ENCODE assay signal across 15 cellular contexts in genomic region chr5:157050050-157050449, GRCh38. TPM values are rescaled to one million over a fixed set of nuclear protein-coding genes. Genes with fewer than 3 reads are reported as not detected.
DNase-seq lines count a peak whose midpoint lies in the region; ATAC-seq and TF ChIP-seq lines count a peak whose summit lies in the region.
"Had no signal": no experiment of that assay in that cellular context is flagged by ENCODE, and none has a peak within 500 bp of the region (broad histone marks: within the 10 kb centered on the region; RNA-seq: fewer than 3 reads in every experiment).

No MANE protein-coding gene starts in this region.

- H3K79me2 ChIP-seq in mammary epithelial cell (ENCODE audit: insufficient read depth, low read length), result no peaks in the 10 kb centered on the region

- H3K27ac ChIP-seq in mammary epithelial cell (ENCODE audit: insufficient read depth, low read depth, low read length) (no peak overlapping the region), endodermal cell (ENCODE audit: low read depth, low read length) (no peak overlapping the region), upper lobe of right lung (no peak overlapping the region)
- H3K27ac ChIP-seq: SJCRH30 had no signal

- H3K9me3 ChIP-seq in mammary epithelial cell (replicated peaks; ENCODE audit: insufficient read depth, low read length) (peaks cover 7% of the 10 kb centered on the region), endodermal cell (ENCODE audit: control insufficient read depth, low read length) (no peaks in the 10 kb centered on the region), upper lobe of right lung (no peaks in the 10 kb centered on the region)
- H3K9me3 ChIP-seq: SJCRH30 had no signal

- 46% methylated on average over 5 of the region's 5 CpGs for WGBS in mammary epithelial cell (ENCODE audit: low coverage, missing lambda C conversion rate)
- 89 to 98% methylated on average over 5 of the region's 5 CpGs for WGBS in endodermal cell (ENCODE audit: insufficient coverage in 1 of 2, insufficient read length in 1 of 2), 2 experiments

- H3K4me1 ChIP-seq in mammary epithelial cell (ENCODE audit: insufficient read depth, low read length) (no peaks in the 10 kb centered on the region), endodermal cell (ENCODE audit: control insufficient read depth, insufficient read depth, low read length) (peaks cover 5% of the 10 kb centered on the region), upper lobe of right lung (no peaks in the 10 kb centered on the region)

- no TSS peak for BruUV-seq in MCF 10A (replicated peaks; lab: Mats Ljungman, UMichigan)
- no TSS peak for BruUV-seq in mammary epithelial cell (replicated peaks; lab: Mats Ljungman, UMichigan)

- peak; percentile 15 for ATAC-seq in upper lobe of right lung
- no peak for ATAC-seq in GM21528 (IDR thresholded peaks at IDR 0.05; ENCODE audit: low FRiP score, unreplicated experiment)

- H3K27me3 ChIP-seq in mammary epithelial cell (ENCODE audit: insufficient read depth, low read length), result no peaks in the 10 kb centered on the region
- no peaks in the 10 kb centered on the region for H3K27me3 ChIP-seq in endodermal cell (ENCODE audit: control insufficient read depth, insufficient read depth, low read length, poor library complexity, severe bottlenecking)
- H3K27me3 ChIP-seq in upper lobe of right lung, result no peaks in the 10 kb centered on the region

- no peak overlapping the region for H3K4me3 Mint-ChIP-seq in MCF 10A (ENCODE audit: unreplicated experiment)
- H3K4me3 Mint-ChIP-seq in endodermal cell, result no peak overlapping the region
- H3K4me3 Mint-ChIP-seq: activated B cell treated with CpG ODN at 0.5 μM for 24 hours had no signal

- no peaks in the 10 kb centered on the region for H3K9me3 Mint-ChIP-seq in MCF 10A (ENCODE audit: unreplicated experiment)
- H3K9me3 Mint-ChIP-seq in endodermal cell, result no peaks in the 10 kb centered on the region
- H3K9me3 Mint-ChIP-seq: activated B cell treated with CpG ODN at 0.5 μM for 24 hours had no signal

- no peak for TF ChIP-seq CTCF in MCF 10A (IDR thresholded peaks at IDR 0.05; ENCODE audit: unreplicated experiment)
- TF ChIP-seq CTCF in mammary epithelial cell (conservative IDR thresholded peaks at IDR 0.05 in 1 of 2, IDR thresholded peaks at IDR 0.05 in 1 of 2; ENCODE audit: extremely low read depth in 1 of 2, insufficient read depth in 1 of 2, low read depth in 1 of 2, low read length in 2 of 2), result no peak
- TF ChIP-seq CTCF in endodermal cell (conservative IDR thresholded peaks at IDR 0.05), result no peak
- TF ChIP-seq CTCF in upper lobe of right lung (IDR thresholded peaks at IDR 0.05), result no peak

- POLR2A ChIA-PET in MCF 10A (lab: Yijun Ruan, JAX), result no interaction called here

- in situ Hi-C loops in mammary epithelial cell (cut with MboI; ENCODE audit: low sequenced_read_pairs in 2 of 2), result no loop called here

- H3K4me2 ChIP-seq in mammary epithelial cell (ENCODE audit: insufficient read depth, low read depth, low read length), result no peak overlapping the region

- H3K27me3 Mint-ChIP-seq in MCF 10A (ENCODE audit: insufficient read depth, unreplicated experiment), result no peaks in the 10 kb centered on the region
- no peaks in the 10 kb centered on the region for H3K27me3 Mint-ChIP-seq in endodermal cell (ENCODE audit: insufficient read depth)

- dilution Hi-C loops in mammary epithelial cell (cut with HindIII; ENCODE audit: low sequenced_read_pairs), result no loop called here

- CTCF ChIA-PET in MCF 10A (lab: Yijun Ruan, JAX) (interaction anchor here (0.6 to 1.9 kb wide), 2 partner anchors 82 to 1777 kb away, joined by 3 to 5 read pairs; no protein-coding TSS in a partner anchor), mammary epithelial cell (lab: Charles Lee; ENCODE audit: low non-redundant PET) (no interaction called here)

- intact Hi-C loops in MCF 10A (cut with micrococcal nuclease), result no loop called here
- intact Hi-C loops in mammary epithelial cell (cut with micrococcal nuclease), result no loop called here
- intact Hi-C loops in upper lobe of right lung (cut with DNase I), result no loop called here

- H3K4me3 ChIP-seq in mammary epithelial cell (replicated peaks in 1 of 3; ENCODE audit: insufficient read depth in 1 of 3, low read depth in 2 of 3, low read length in 3 of 3) (no peak overlapping the region), endodermal cell (ENCODE audit: low read length) (no peak overlapping the region), upper lobe of right lung (no peak overlapping the region)
- H3K4me3 ChIP-seq: SJCRH30 had no signal

- H3K4me1 Mint-ChIP-seq in MCF 10A (ENCODE audit: insufficient read depth, unreplicated experiment), result peaks cover 21% of the 10 kb centered on the region
- peaks cover 30% of the 10 kb centered on the region for H3K4me1 Mint-ChIP-seq in endodermal cell

- H3K36me3 ChIP-seq in mammary epithelial cell (ENCODE audit: insufficient read depth, low read length), result no peaks in the 10 kb centered on the region
- H3K36me3 ChIP-seq in endodermal cell (ENCODE audit: control insufficient read depth, insufficient read depth, low read length), result no peaks in the 10 kb centered on the region
- no peaks in the 10 kb centered on the region for H3K36me3 ChIP-seq in upper lobe of right lung
- H3K36me3 ChIP-seq: SJCRH30 had no signal

- H3K9ac ChIP-seq in mammary epithelial cell (ENCODE audit: insufficient read depth, low read length) (no peak overlapping the region), endodermal cell (ENCODE audit: extremely low read depth, low read length, poor library complexity, severe bottlenecking) (no peak overlapping the region)

- H3K36me3 Mint-ChIP-seq in MCF 10A (ENCODE audit: insufficient read depth, unreplicated experiment), result no peaks in the 10 kb centered on the region
- no peaks in the 10 kb centered on the region for H3K36me3 Mint-ChIP-seq in endodermal cell (ENCODE audit: low read depth)

- H3K27ac Mint-ChIP-seq in MCF 10A (ENCODE audit: low read depth, unreplicated experiment) (peak overlapping the region; percentile 8), endodermal cell (peak overlapping the region; percentile 88)
- H3K27ac Mint-ChIP-seq: activated B cell treated with CpG ODN at 0.5 μM for 24 hours had no signal

- H4K20me1 ChIP-seq in mammary epithelial cell (ENCODE audit: insufficient read depth, low read length), result no peaks in the 10 kb centered on the region

- DNase-seq in MCF 10A (ENCODE audit: unreplicated experiment) (no peak), mammary epithelial cell (no peak), MV-4-11 (lab: John Stamatoyannopoulos, UW) (peak; percentile 7), endodermal cell (no peak), upper lobe of right lung (no peak), occipital lobe (lab: John Stamatoyannopoulos, UW) (no peak), cerebellum (ENCODE audit: low spot score) (no peak)
- DNase-seq: activated B cell treated with CpG ODN at 0.5 μM for 24 hours, NCI-H69, SJCRH30 had no signal

- H2AFZ ChIP-seq in mammary epithelial cell (ENCODE audit: low read depth, low read length), result no peak overlapping the region

RNA-seq across cellular contexts. Expression of gene HAVCR1, which starts 8.9 kb away (rescaled TPM):
- total RNA-seq in MCF 10A (2022), result 0.42 TPM in 1 of 2 replicates, not detected in the other
- not detected for total RNA-seq in mammary epithelial cell
- polyA plus RNA-seq in mammary epithelial cell, result not detected
- polyA minus RNA-seq in mammary epithelial cell, result not detected
- total RNA-seq in endodermal cell, result under 1 TPM; 0.59 to 0.60 TPM
- 0.28 TPM for polyA plus RNA-seq in endodermal cell (2013, experiment 1 of 2)
- polyA plus RNA-seq in endodermal cell (2013, experiment 2 of 2), result not detected
- total RNA-seq in upper lobe of right lung, result not detected
- total RNA-seq in occipital lobe, result 0.31 TPM
- total RNA-seq in cerebellum, result 0.36 TPM
- total RNA-seq: activated B cell treated with CpG ODN at 0.5 μM for 24 hours, G401, glomerular endothelial cell, lower leg skin, pulmonary artery endothelial cell had no signal

RNA-seq across cellular contexts. Expression of gene HAVCR2, which starts 58.8 kb away (rescaled TPM):
- total RNA-seq in MCF 10A (2022), result 0.17 TPM in 1 of 2 replicates, not detected in the other
- total RNA-seq in mammary epithelial cell, result under 1 TPM in 1 of 2 donors, not detected in 1; 0.17 TPM
- polyA plus RNA-seq in mammary epithelial cell, result not detected
- not detected for polyA minus RNA-seq in mammary epithelial cell
- under 1 TPM; 0.33 to 0.35 TPM for total RNA-seq in endodermal cell
- polyA plus RNA-seq in endodermal cell (2013, experiment 1 of 2), result 0.32 TPM
- 0.58 TPM for polyA plus RNA-seq in endodermal cell (2013, experiment 2 of 2)
- total RNA-seq in upper lobe of right lung, result 30.7 TPM
- 7.0 TPM for total RNA-seq in occipital lobe
- total RNA-seq in cerebellum, result 4.5 TPM
- total RNA-seq: G401, glomerular endothelial cell had no signal
